Comparison of ENCODE assay signal across 20 cellular contexts in the genomic region with DNA sequence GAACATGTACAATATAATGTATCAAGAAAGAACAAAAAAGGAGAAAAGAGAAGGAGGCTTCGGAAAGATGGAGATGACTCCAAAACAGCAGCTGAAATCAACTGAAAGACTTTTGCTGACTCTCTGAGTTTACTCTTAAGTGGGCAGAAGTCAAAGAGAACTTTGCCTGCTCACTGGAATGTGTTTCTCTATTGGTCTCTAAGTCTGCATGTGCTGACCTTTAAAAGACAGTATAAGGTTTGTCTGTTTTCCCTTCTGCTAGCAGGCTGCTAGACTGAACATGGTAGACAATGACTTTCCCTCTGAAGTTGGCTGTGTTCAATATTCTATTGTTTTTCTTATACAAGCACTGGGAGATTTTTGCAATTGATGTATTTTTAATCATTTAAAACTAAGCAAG. TPM values are rescaled to one million over a fixed set of nuclear protein-coding genes. Genes with fewer than 3 reads are reported as not detected.
DNase-seq lines count a peak whose midpoint lies in the region; ATAC-seq, FAIRE-seq and TF ChIP-seq lines count a peak whose summit lies in the region.
"Had no signal": no experiment of that assay in that cellular context is flagged by ENCODE, and none has a peak within 500 bp of the region (broad histone marks: within the 10 kb centered on the region; RNA-seq: fewer than 3 reads in every experiment).

No MANE protein-coding gene starts in this region.

- H3K4me3 Mint-ChIP-seq in osteocyte (ENCODE audit: unreplicated experiment) = no peak overlapping the region
- H3K4me3 Mint-ChIP-seq: CD4-positive, CD25-positive, alpha-beta regulatory T cell; type B pancreatic cell had no signal

- peak; percentile 69 for ATAC-seq in left ventricle myocardium superior
- no peak for ATAC-seq in HG03139 (IDR thresholded peaks at IDR 0.05; ENCODE audit: unreplicated experiment)
- ATAC-seq in HG03039 (IDR thresholded peaks at IDR 0.05; ENCODE audit: unreplicated experiment) = no peak
- ATAC-seq: activated CD4-positive, CD25-positive, alpha-beta regulatory T cell treated with anti-CD3 and anti-CD28 coated beads, Interleukin-2, amount 50 U/mL, for 24 hours had no signal

- peaks cover 11% of the 10 kb centered on the region for H3K36me3 Mint-ChIP-seq in osteocyte (ENCODE audit: unreplicated experiment)
- H3K36me3 Mint-ChIP-seq: CD4-positive, CD25-positive, alpha-beta regulatory T cell had no signal

- H3K4me1 Mint-ChIP-seq in osteocyte (ENCODE audit: unreplicated experiment) = peaks cover 47% of the 10 kb centered on the region

- H3K27ac Mint-ChIP-seq in osteocyte (ENCODE audit: unreplicated experiment) = peak overlapping the region; percentile 61
- H3K27ac Mint-ChIP-seq: CD4-positive, CD25-positive, alpha-beta regulatory T cell; type B pancreatic cell had no signal

- H3K4me1 ChIP-seq in ascending aorta = peaks cover 5 to 36% of the 10 kb centered on the region in 2 donors

- H3K9me3 ChIP-seq in ascending aorta = no peaks in the 10 kb centered on the region

- no peaks in the 10 kb centered on the region for H3K27me3 ChIP-seq in ascending aorta

- H3K27me3 Mint-ChIP-seq in osteocyte (ENCODE audit: unreplicated experiment) = no peaks in the 10 kb centered on the region
- H3K27me3 Mint-ChIP-seq: CD4-positive, CD25-positive, alpha-beta regulatory T cell; type B pancreatic cell had no signal

- H3K36me3 ChIP-seq in ascending aorta = no peaks in the 10 kb centered on the region

- DNase-seq in GM18507 (ENCODE audit: extremely low spot score, insufficient read length, low read depth) (no peak), ascending aorta (ENCODE audit: low spot score in 2 of 2) (no peak), left ventricle myocardium superior (no peak), osteocyte (ENCODE audit: extremely low spot score, unreplicated experiment) (no peak), OCI-M2 (lab: John Stamatoyannopoulos, UW; ENCODE audit: unreplicated experiment) (no peak), cerebellum (ENCODE audit: low spot score) (no peak)
- DNase-seq: activated naive CD4-positive, alpha-beta T cell treated with anti-CD3 and anti-CD28 coated beads, Interleukin-2, amount 50 U/mL, for 16 hours; aorta; CD4-positive, CD25-positive, alpha-beta regulatory T cell; DMS53; Kasumi-1; NCI-H187; NCI-H2227 treated with DMSO at 0.1 percent for 48 hours; posterior cingulate gyrus had no signal

- no peaks in the 10 kb centered on the region for H3K9me3 Mint-ChIP-seq in osteocyte (ENCODE audit: unreplicated experiment)
- H3K9me3 Mint-ChIP-seq: CD4-positive, CD25-positive, alpha-beta regulatory T cell; type B pancreatic cell had no signal

- peak; percentile 5 for FAIRE-seq in GM18507 (lab: Jason Lieb, UNC)

- intact Hi-C loops in ascending aorta (cut with DNase I) = no loop called here
- intact Hi-C loops in left ventricle myocardium superior (cut with micrococcal nuclease) = no loop called here

- H3K4me3 ChIP-seq in ascending aorta = no peak overlapping the region
- H3K4me3 ChIP-seq: coronary artery, lung had no signal

- peak overlapping the region; percentile 41 to 65 for H3K27ac ChIP-seq in ascending aorta
- H3K27ac ChIP-seq: coronary artery had no signal

- no peak for TF ChIP-seq CTCF in ascending aorta (IDR thresholded peaks at IDR 0.05)
- no peak for TF ChIP-seq CTCF in osteocyte (IDR thresholded peaks at IDR 0.05)

RNA-seq across cellular contexts. Expression of a gene that starts 7.2 kb away (rescaled TPM):
- total RNA-seq in ascending aorta = 140 TPM
- total RNA-seq in left ventricle myocardium superior = 680 TPM
- total RNA-seq in osteocyte = 275 and 295 TPM in 2 replicates
- 149 TPM for total RNA-seq in cerebellum
